12 cellular contexts compared by ENCODE assay signal in the genomic region with DNA sequence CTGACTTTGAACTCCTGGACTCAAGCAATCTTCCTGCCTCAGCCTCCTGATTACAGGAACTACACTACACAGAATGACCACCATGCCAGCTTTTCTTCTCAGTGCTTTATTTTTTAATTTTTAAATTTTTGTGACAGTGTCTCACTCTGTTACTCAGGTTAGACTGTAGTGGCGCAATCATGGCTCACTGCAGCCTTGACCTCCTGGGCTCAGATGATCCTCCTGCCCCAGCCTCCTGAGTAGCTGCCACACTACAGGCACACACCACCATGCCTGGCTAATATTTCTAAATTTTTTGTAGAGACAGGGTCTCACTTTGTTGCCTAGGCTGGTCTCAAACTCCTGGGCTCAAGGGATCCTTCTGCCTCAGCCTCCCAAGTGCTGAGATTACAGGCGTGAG. TPM values are rescaled to one million over a fixed set of nuclear protein-coding genes. Genes with fewer than 3 reads are reported as not detected.
A peak's percentile ranks its signal among the peaks of the same experiment; 100 is the strongest.
DNase-seq lines count a peak whose midpoint lies in the region; ATAC-seq and TF ChIP-seq lines count a peak whose summit lies in the region.
"Not testable (repeated sequence)": the region's sequence is repeated elsewhere in the genome, so short reads cannot be mapped to it uniquely, and the experiment has no call there.
"Had no signal": no experiment of that assay in that cellular context is flagged by ENCODE, and none has a peak within 500 bp of the region (broad histone marks: within the 10 kb centered on the region; RNA-seq: fewer than 3 reads in every experiment).

No MANE protein-coding gene starts in this region.

- CTCF ChIA-PET in CD8-positive, alpha-beta T cell (lab: Charles Lee), result interaction anchor here (1.2 to 5.5 kb wide), 2 partner anchors 55 to 56 kb away, joined by 3 to 27 read pairs; partner anchors contain the start of gene BCL2L1

- not testable (repeated sequence) for DNase-seq in CD8-positive, alpha-beta T cell; T-helper 17 cell; activated T-helper 2 cell treated with anti-CD3 and anti-CD28 coated beads, Interferon-gamma antibody, Interleukin-2, Interleukin-4, amounts not matched to agents 10 μg/mL and 5 μg/mL and 100 μg/mL, durations not matched to agents 14 hours and 24 hours and 36 hours (ENCODE audit: low spot score); breast epithelium (ENCODE audit: low spot score in 2 of 2); right atrium auricular region (ENCODE audit: low spot score); natural killer cell treated with Interleukin-12 subunit alpha and Interleukin-12 subunit beta and Interleukin-15 and Interleukin-18, amount 100 ng/mL, for 72 hours (ENCODE audit: low spot score); stomach; upper lobe of right lung

- POLR2A ChIA-PET in CD8-positive, alpha-beta T cell (lab: Charles Lee), result not testable (repeated sequence)

- not testable (repeated sequence) for H3K36me3 ChIP-seq in CD8-positive, alpha-beta T cell (ENCODE audit: insufficient read depth, low read length); breast epithelium
- peaks cover 27% of the 10 kb centered on the region for H3K36me3 ChIP-seq in right atrium auricular region
- H3K36me3 ChIP-seq in stomach, result peaks cover 15 to 43% (median 27%) of the 10 kb centered on the region in 4 donors
- H3K36me3 ChIP-seq in upper lobe of right lung, result peaks cover 24% of the 10 kb centered on the region

- TF ChIP-seq EP300 in stomach (IDR thresholded peaks at IDR 0.05), result not testable (repeated sequence)

- WGBS in stomach, 5 donors, result 93 to 99% (median 98%) methylated on average over 2 of the region's 2 CpGs

- H3K27ac Mint-ChIP-seq in CD8-positive, alpha-beta T cell, result peak overlapping the region; percentile 71
- peak overlapping the region; percentile 90 for H3K27ac Mint-ChIP-seq in T-helper 17 cell
- H3K27ac Mint-ChIP-seq in activated T-helper 2 cell treated with anti-CD3 and anti-CD28 coated beads, Interferon-gamma antibody, Interleukin-2, Interleukin-4, amounts not matched to agents 10 μg/mL and 5 μg/mL and 100 μg/mL, durations not matched to agents 14 hours and 24 hours and 36 hours, result peak overlapping the region; percentile 67
- H3K27ac Mint-ChIP-seq in natural killer cell treated with Interleukin-12 subunit alpha and Interleukin-12 subunit beta and Interleukin-15 and Interleukin-18, amount 100 ng/mL, for 72 hours, result peak overlapping the region; percentile 99 to 100

- TF ChIP-seq CTCF in CD8-positive, alpha-beta T cell (IDR thresholded peaks at IDR 0.05); breast epithelium (IDR thresholded peaks at IDR 0.05); right atrium auricular region (IDR thresholded peaks at IDR 0.05); stomach (IDR thresholded peaks at IDR 0.05); upper lobe of right lung (IDR thresholded peaks at IDR 0.05): not testable (repeated sequence)

- H3K9me3 Mint-ChIP-seq in CD8-positive, alpha-beta T cell; activated T-helper 2 cell treated with anti-CD3 and anti-CD28 coated beads, Interferon-gamma antibody, Interleukin-2, Interleukin-4, amounts not matched to agents 10 μg/mL and 5 μg/mL and 100 μg/mL, durations not matched to agents 14 hours and 24 hours and 36 hours; natural killer cell treated with Interleukin-12 subunit alpha and Interleukin-12 subunit beta and Interleukin-15 and Interleukin-18, amount 100 ng/mL, for 72 hours: not testable (repeated sequence)

- not testable (repeated sequence) for ATAC-seq in CD8-positive, alpha-beta T cell; T-helper 17 cell; natural killer cell treated with Interleukin-12 subunit alpha and Interleukin-12 subunit beta and Interleukin-15 and Interleukin-18, amount 100 ng/mL, for 72 hours; upper lobe of right lung

- H3K36me3 Mint-ChIP-seq in CD8-positive, alpha-beta T cell, result peaks cover 29% of the 10 kb centered on the region
- H3K36me3 Mint-ChIP-seq in T-helper 17 cell (ENCODE audit: low read depth), result not testable (repeated sequence)
- peaks cover 87% of the 10 kb centered on the region for H3K36me3 Mint-ChIP-seq in activated T-helper 2 cell treated with anti-CD3 and anti-CD28 coated beads, Interferon-gamma antibody, Interleukin-2, Interleukin-4, amounts not matched to agents 10 μg/mL and 5 μg/mL and 100 μg/mL, durations not matched to agents 14 hours and 24 hours and 36 hours (ENCODE audit: low read depth)
- peaks cover 11% of the 10 kb centered on the region for H3K36me3 Mint-ChIP-seq in natural killer cell treated with Interleukin-12 subunit alpha and Interleukin-12 subunit beta and Interleukin-15 and Interleukin-18, amount 100 ng/mL, for 72 hours

- H3K4me3 ChIP-seq in CD8-positive, alpha-beta T cell (ENCODE audit: low read depth, low read length); breast epithelium; right atrium auricular region; stomach; upper lobe of right lung: not testable (repeated sequence)

- not testable (repeated sequence) for H3K27ac ChIP-seq in CD8-positive, alpha-beta T cell (ENCODE audit: low read depth, low read length)
- H3K27ac ChIP-seq in breast epithelium, result peak overlapping the region; percentile 92 to 95
- H3K27ac ChIP-seq in right atrium auricular region, result peak overlapping the region; percentile 94
- H3K27ac ChIP-seq in stomach, result peak overlapping the region; percentile 39 to 90 (median 79)
- H3K27ac ChIP-seq in upper lobe of right lung, result peak overlapping the region; percentile 85

- H3K9me3 ChIP-seq in CD8-positive, alpha-beta T cell (ENCODE audit: low read length); T-helper 17 cell (ENCODE audit: control insufficient read depth, low read length, poor library complexity, severe bottlenecking); breast epithelium; right atrium auricular region; stomach; upper lobe of right lung: not testable (repeated sequence)

- intact Hi-C loops in CD8-positive, alpha-beta T cell (cut with DNase I, micrococcal nuclease); activated T-helper 2 cell treated with anti-CD3 and anti-CD28 coated beads, Interferon-gamma antibody, Interleukin-2, Interleukin-4, amounts not matched to agents 10 μg/mL and 5 μg/mL and 100 μg/mL, durations not matched to agents 14 hours and 24 hours and 36 hours (cut with micrococcal nuclease); breast epithelium (cut with DNase I; ENCODE audit: low total_unique reads); stomach (cut with DNase I; ENCODE audit: low total_unique reads); upper lobe of right lung (cut with DNase I): not testable (repeated sequence)

- peaks cover 30% of the 10 kb centered on the region for H3K4me1 ChIP-seq in CD8-positive, alpha-beta T cell (ENCODE audit: insufficient read depth, low read length)
- H3K4me1 ChIP-seq in breast epithelium (peaks cover 6 to 20% of the 10 kb centered on the region in 2 donors), right atrium auricular region (peaks cover 0 to 98% of the 10 kb centered on the region in 2 donors), stomach (peaks cover 79 to 98% (median 91%) of the 10 kb centered on the region in 4 donors), upper lobe of right lung (peaks cover 97% of the 10 kb centered on the region)

- peaks cover 37% of the 10 kb centered on the region for H3K4me1 Mint-ChIP-seq in CD8-positive, alpha-beta T cell (ENCODE audit: low read depth)
- peaks cover 40% of the 10 kb centered on the region for H3K4me1 Mint-ChIP-seq in T-helper 17 cell
- peaks cover 61% of the 10 kb centered on the region for H3K4me1 Mint-ChIP-seq in activated T-helper 2 cell treated with anti-CD3 and anti-CD28 coated beads, Interferon-gamma antibody, Interleukin-2, Interleukin-4, amounts not matched to agents 10 μg/mL and 5 μg/mL and 100 μg/mL, durations not matched to agents 14 hours and 24 hours and 36 hours (ENCODE audit: low read depth)
- H3K4me1 Mint-ChIP-seq in natural killer cell treated with Interleukin-12 subunit alpha and Interleukin-12 subunit beta and Interleukin-15 and Interleukin-18, amount 100 ng/mL, for 72 hours (ENCODE audit: low read depth in 2 of 2), result peaks cover 77 to 88% of the 10 kb centered on the region in 2 donors

- not testable (repeated sequence) for H3K27me3 Mint-ChIP-seq in CD8-positive, alpha-beta T cell (ENCODE audit: low read depth); T-helper 17 cell; activated T-helper 2 cell treated with anti-CD3 and anti-CD28 coated beads, Interferon-gamma antibody, Interleukin-2, Interleukin-4, amounts not matched to agents 10 μg/mL and 5 μg/mL and 100 μg/mL, durations not matched to agents 14 hours and 24 hours and 36 hours (ENCODE audit: low read depth); natural killer cell treated with Interleukin-12 subunit alpha and Interleukin-12 subunit beta and Interleukin-15 and Interleukin-18, amount 100 ng/mL, for 72 hours

- H3K4me3 Mint-ChIP-seq in CD8-positive, alpha-beta T cell; T-helper 17 cell; activated T-helper 2 cell treated with anti-CD3 and anti-CD28 coated beads, Interferon-gamma antibody, Interleukin-2, Interleukin-4, amounts not matched to agents 10 μg/mL and 5 μg/mL and 100 μg/mL, durations not matched to agents 14 hours and 24 hours and 36 hours (ENCODE audit: low read depth): not testable (repeated sequence)
- H3K4me3 Mint-ChIP-seq in natural killer cell treated with Interleukin-12 subunit alpha and Interleukin-12 subunit beta and Interleukin-15 and Interleukin-18, amount 100 ng/mL, for 72 hours, result peak overlapping the region; percentile 58

- H3K27me3 ChIP-seq in CD8-positive, alpha-beta T cell (ENCODE audit: insufficient read depth, low read length); breast epithelium; right atrium auricular region; stomach; upper lobe of right lung: not testable (repeated sequence)

- TF ChIP-seq POLR2A in breast epithelium (IDR thresholded peaks at IDR 0.05); stomach (IDR thresholded peaks at IDR 0.05): not testable (repeated sequence)

RNA-seq across cellular contexts. Expression of gene COX4I2, which starts 31.2 kb away (rescaled TPM):
- total RNA-seq in CD8-positive, alpha-beta T cell, result not detected
- total RNA-seq in T-helper 17 cell (not detected), breast epithelium (1 to 10 TPM in 1 of 3 donors, not detected in 2; 5.3 TPM), right atrium auricular region (1 to 10 TPM; 6.8 to 9.0 TPM), stomach (1 to 10 TPM in 2 of 5 donors, not detected in 3; 1.8 to 4.2 TPM), upper lobe of right lung (19.1 TPM)
- not detected in 2 replicates for total RNA-seq in activated T-helper 2 cell treated with anti-CD3 and anti-CD28 coated beads, Interferon-gamma antibody, Interleukin-2, Interleukin-4, amounts not matched to agents 10 μg/mL and 5 μg/mL and 100 μg/mL, durations not matched to agents 14 hours and 24 hours and 36 hours
- total RNA-seq in natural killer cell treated with Interleukin-12 subunit alpha and Interleukin-12 subunit beta and Interleukin-15 and Interleukin-18, amount 100 ng/mL, for 72 hours, result not detected
- 1 to 10 TPM; 1.8 to 6.7 (median 4.8) TPM for polyA plus RNA-seq in stomach
- total RNA-seq: A673, dermis blood vessel endothelial cell, endothelial cell of umbilical vein, MCF 10A had no signal
- polyA plus RNA-seq: endothelial cell of umbilical vein had no signal

RNA-seq across cellular contexts. Expression of gene BCL2L1, which starts 53.7 kb away (rescaled TPM):
- 1 to 10 TPM; 9.5 to 9.7 TPM for total RNA-seq in CD8-positive, alpha-beta T cell
- total RNA-seq in T-helper 17 cell (10 to 100 TPM; 35.6 to 59.1 TPM), breast epithelium (100 to 1,000 TPM in 2 of 3 donors, 10 to 100 TPM in 1; 95.1 to 124 (median 117) TPM), right atrium auricular region (10 to 100 TPM; 84.2 to 93.5 TPM), stomach (100 to 1,000 TPM in 2 of 5 donors, 10 to 100 TPM in 3; 61.7 to 210 (median 68.7) TPM), upper lobe of right lung (174 TPM)
- 313 and 326 TPM in 2 replicates for total RNA-seq in activated T-helper 2 cell treated with anti-CD3 and anti-CD28 coated beads, Interferon-gamma antibody, Interleukin-2, Interleukin-4, amounts not matched to agents 10 μg/mL and 5 μg/mL and 100 μg/mL, durations not matched to agents 14 hours and 24 hours and 36 hours
- 100 to 1,000 TPM; 140 to 325 TPM for total RNA-seq in natural killer cell treated with Interleukin-12 subunit alpha and Interleukin-12 subunit beta and Interleukin-15 and Interleukin-18, amount 100 ng/mL, for 72 hours
- 10 to 100 TPM; 47.1 to 88.2 (median 73.0) TPM for polyA plus RNA-seq in stomach
